Comparison of ENCODE assay signal across 22 cellular contexts in genomic region chr15:88987951-88988671, GRCh38.
DNase-seq lines count a peak whose midpoint lies in the region; ATAC-seq, FAIRE-seq and TF ChIP-seq lines count a peak whose summit lies in the region.
"Had no signal": no experiment of that assay in that cellular context is flagged by ENCODE, and none has a peak within 500 bp of the region (broad histone marks: within the 10 kb centered on the region; RNA-seq: fewer than 3 reads in every experiment).

No MANE protein-coding gene starts in this region.

- H2BK5ac ChIP-seq in mesenchymal stem cell (ENCODE audit: low read depth, low read length, poor library complexity, severe bottlenecking) = peak overlapping the region; percentile 8

- H3K4me1 Mint-ChIP-seq in astrocyte (ENCODE audit: low read depth, unreplicated experiment) (peaks cover 42% of the 10 kb centered on the region), MCF 10A (ENCODE audit: insufficient read depth, unreplicated experiment) (peaks cover 7% of the 10 kb centered on the region)

- TF ChIP-seq CTCF in AG10803 (conservative IDR thresholded peaks at IDR 0.05; ENCODE audit: low read length) (no peak), astrocyte (IDR thresholded peaks at IDR 0.05; ENCODE audit: insufficient read depth, low read depth, low read length) (no peak), MCF 10A (IDR thresholded peaks at IDR 0.05; ENCODE audit: unreplicated experiment) (no peak), sigmoid colon (IDR thresholded peaks at IDR 0.05) (no peak)

- H4K8ac ChIP-seq in mesenchymal stem cell (ENCODE audit: low read length) = peak overlapping the region; percentile 32

- H2BK120ac ChIP-seq in mesenchymal stem cell (ENCODE audit: low read depth, low read length) = peak overlapping the region; percentile 82

- no peaks in the 10 kb centered on the region for H3K9me3 ChIP-seq in astrocyte (ENCODE audit: insufficient read depth, low read depth, low read length)
- H3K9me3 ChIP-seq in mesenchymal stem cell (ENCODE audit: control insufficient read depth, low read length) = no peaks in the 10 kb centered on the region
- H3K9me3 ChIP-seq in sigmoid colon = no peaks in the 10 kb centered on the region
- H3K9me3 ChIP-seq: left lung, mucosa of descending colon, right lobe of liver, SJCRH30 had no signal

- BruUV-seq in MCF 10A (replicated peaks; lab: Mats Ljungman, UMichigan) = no TSS peak

- TF ChIP-seq POLR2A in sigmoid colon (IDR thresholded peaks at IDR 0.05) = no peak

- no peak overlapping the region for H4K91ac ChIP-seq in mesenchymal stem cell (ENCODE audit: low read length)

- H3K27me3 Mint-ChIP-seq in astrocyte (ENCODE audit: low read depth, unreplicated experiment) (no peaks in the 10 kb centered on the region), MCF 10A (ENCODE audit: insufficient read depth, unreplicated experiment) (no peaks in the 10 kb centered on the region)

- no peaks in the 10 kb centered on the region for H3K36me3 ChIP-seq in astrocyte (ENCODE audit: insufficient read depth, low read length)
- no peaks in the 10 kb centered on the region for H3K36me3 ChIP-seq in mesenchymal stem cell (ENCODE audit: control insufficient read depth in 1 of 2, insufficient read depth in 2 of 2, low read depth in 1 of 2, low read length in 2 of 2)
- H3K36me3 ChIP-seq in sigmoid colon = no peaks in the 10 kb centered on the region
- H3K36me3 ChIP-seq: left lung, right lobe of liver, SJCRH30 had no signal

- POLR2A ChIA-PET in MCF 10A (lab: Yijun Ruan, JAX) = interaction anchor here (1.0 kb wide), 1 partner anchor 77 kb away, joined by 4 read pairs; no protein-coding TSS in a partner anchor

- H3K4ac ChIP-seq in mesenchymal stem cell (ENCODE audit: low read depth in 1 of 2, low read length in 2 of 2) = no peak overlapping the region

- H3K79me2 ChIP-seq in astrocyte (ENCODE audit: insufficient read depth, low read length) = no peaks in the 10 kb centered on the region

- no peak overlapping the region for H3K14ac ChIP-seq in mesenchymal stem cell (ENCODE audit: low read length in 2 of 2)

- H3K36me3 Mint-ChIP-seq in astrocyte (ENCODE audit: low read depth, unreplicated experiment) (no peaks in the 10 kb centered on the region), MCF 10A (ENCODE audit: insufficient read depth, unreplicated experiment) (no peaks in the 10 kb centered on the region)

- H3K9me3 Mint-ChIP-seq in astrocyte (ENCODE audit: unreplicated experiment) (no peaks in the 10 kb centered on the region), MCF 10A (ENCODE audit: unreplicated experiment) (no peaks in the 10 kb centered on the region)

- no peak overlapping the region for H2BK12ac ChIP-seq in mesenchymal stem cell (ENCODE audit: low read length in 2 of 2)

- H3K23ac ChIP-seq in mesenchymal stem cell (ENCODE audit: low read length in 2 of 2) = no peak overlapping the region

- ATAC-seq in GM21825 (IDR thresholded peaks at IDR 0.05; ENCODE audit: unreplicated experiment) = no peak
- ATAC-seq: GM12878, left lung, mucosa of descending colon had no signal

- DNase-seq in AG10803 (ENCODE audit: low read depth) = peak; percentile 60
- DNase-seq in HS-27A (ENCODE audit: low read depth) = peak; percentile 55
- DNase-seq in astrocyte (ENCODE audit: low read depth) = peak; percentile 57
- no peak for DNase-seq in mesenchymal stem cell
- no peak for DNase-seq in MCF 10A (ENCODE audit: unreplicated experiment)
- DNase-seq in T-helper 9 cell = no peak
- DNase-seq in sigmoid colon = no peak
- DNase-seq: activated CD4-positive, alpha-beta T cell treated with anti-CD3 and anti-CD28 coated beads for 4 hours; activated CD8-positive, alpha-beta memory T cell treated with anti-CD3 and anti-CD28 coated beads, Interleukin-2, amount 50 U/mL, for 48 hours; hippocampal formation; Karpas-422; left lung; mucosa of descending colon; NCI-H1694; NCI-H510A; right lobe of liver; SJCRH30; stimulated activated CD4-positive, alpha-beta T cell treated with anti-CD3 and anti-CD28 coated beads, Interleukin-2, amount 100 ng/mL, for 24 hours; T1000 had no signal

- no peaks in the 10 kb centered on the region for H3K27me3 ChIP-seq in astrocyte (ENCODE audit: insufficient read depth, low read length)
- no peaks in the 10 kb centered on the region for H3K27me3 ChIP-seq in mesenchymal stem cell (ENCODE audit: control insufficient read depth in 1 of 2, insufficient read depth in 1 of 2, low read length in 2 of 2)
- H3K27me3 ChIP-seq in sigmoid colon = no peaks in the 10 kb centered on the region
- H3K27me3 ChIP-seq: left lung, right lobe of liver, SJCRH30 had no signal

- peak overlapping the region; percentile 91 for H2AK5ac ChIP-seq in mesenchymal stem cell (ENCODE audit: low read length, severe bottlenecking)

- H2BK15ac ChIP-seq in mesenchymal stem cell (ENCODE audit: low read depth, poor library complexity, severe bottlenecking) = no peak overlapping the region

- intact Hi-C loops in MCF 10A (cut with micrococcal nuclease) (no loop called here), sigmoid colon (cut with DNase I) (no loop called here)

- FAIRE-seq in astrocyte (lab: Jason Lieb, UNC) = no peak
- FAIRE-seq: G401.6, GM12878 had no signal

- H3K4me2 ChIP-seq in astrocyte (ENCODE audit: low read length) = peak overlapping the region; percentile 59
- H3K4me2 ChIP-seq in mesenchymal stem cell (ENCODE audit: low read length, poor library complexity, severe bottlenecking) = no peak overlapping the region

- H3K27ac ChIP-seq in astrocyte (ENCODE audit: low read depth, low read length) (peak overlapping the region; percentile 47), mesenchymal stem cell (ENCODE audit: low read length, poor library complexity, severe bottlenecking) (no peak overlapping the region), sigmoid colon (no peak overlapping the region)
- H3K27ac ChIP-seq: left lung, right lobe of liver, SJCRH30 had no signal

- peak overlapping the region; percentile 31 for H3K27ac Mint-ChIP-seq in astrocyte (ENCODE audit: unreplicated experiment)
- H3K27ac Mint-ChIP-seq in MCF 10A (ENCODE audit: low read depth, unreplicated experiment) = no peak overlapping the region

- no peaks in the 10 kb centered on the region for H3K79me1 ChIP-seq in mesenchymal stem cell (replicated peaks; ENCODE audit: low read length, poor library complexity, severe bottlenecking)

- CTCF ChIA-PET in MCF 10A (lab: Yijun Ruan, JAX) = interaction anchor here (0.6 to 2.0 kb wide), 3 partner anchors 29 to 138 kb away, joined by 3 to 5 read pairs (median 5); no protein-coding TSS in a partner anchor

- H2AFZ ChIP-seq in astrocyte (ENCODE audit: low read depth, low read length) (peak overlapping the region; percentile 57), mesenchymal stem cell (ENCODE audit: low read depth, low read length) (peak overlapping the region; percentile 7)

- H4K20me1 ChIP-seq in astrocyte (ENCODE audit: insufficient read depth, low read length) = no peaks in the 10 kb centered on the region

- peaks cover 27% of the 10 kb centered on the region for H3K4me1 ChIP-seq in astrocyte (ENCODE audit: insufficient read depth, low read length)
- peaks cover 19% of the 10 kb centered on the region for H3K4me1 ChIP-seq in mesenchymal stem cell (ENCODE audit: control insufficient read depth, insufficient read depth, low read depth, low read length)
- H3K4me1 ChIP-seq in sigmoid colon = peaks cover 0 to 5% (median 0%) of the 10 kb centered on the region in 4 donors
- H3K4me1 ChIP-seq: left lung, right lobe of liver, SJCRH30 had no signal

- no peak overlapping the region for H3K4me3 ChIP-seq in AG10803 (ENCODE audit: low read length)
- no peak overlapping the region for H3K4me3 ChIP-seq in astrocyte (ENCODE audit: insufficient read depth, low read depth, low read length)
- no peak overlapping the region for H3K4me3 ChIP-seq in mesenchymal stem cell (ENCODE audit: insufficient read depth in 1 of 2, low read depth in 1 of 2, low read length in 2 of 2)
- no peak overlapping the region for H3K4me3 ChIP-seq in sigmoid colon
- H3K4me3 ChIP-seq: GM12878, left lung, mucosa of descending colon, right lobe of liver, SJCRH30 had no signal

- 34% methylated on average over 6 of the region's 7 CpGs for WGBS in mesenchymal stem cell
- 63 to 69% methylated on average over 7 of the region's 7 CpGs for WGBS in sigmoid colon, 2 donors

- H3K9ac ChIP-seq in astrocyte (ENCODE audit: low read length) = peak overlapping the region; percentile 23
- no peak overlapping the region for H3K9ac ChIP-seq in mesenchymal stem cell (ENCODE audit: low read length)

- H3K4me3 Mint-ChIP-seq in astrocyte (ENCODE audit: unreplicated experiment) (no peak overlapping the region), MCF 10A (ENCODE audit: unreplicated experiment) (no peak overlapping the region)

- peak overlapping the region in 1 of 2 experiments; percentile 8 for H3K18ac ChIP-seq in mesenchymal stem cell (ENCODE audit: low read depth in 1 of 2, low read length in 2 of 2)

- TF ChIP-seq EP300 in sigmoid colon (IDR thresholded peaks at IDR 0.05) = no peak

Comparison
In these comparisons a context has a peak if more than half of its experiments do, and no peak if none do; other contexts are left out.
1. DNase-seq: peak in AG10803 (single experiment), HS-27A (single experiment) and astrocyte (single experiment); none in mesenchymal stem cell (single experiment), MCF 10A (single experiment), T-helper 9 cell (single experiment) and sigmoid colon (single experiment).